Comparison of ENCODE assay signal across 1 cellular context in genomic region chrX:67780694-67781109, GRCh38.
TF ChIP-seq lines count a peak whose summit lies in the region.

No MANE protein-coding gene starts in this region.

TF ChIP-seq in K562, 482 proteins besides CTCF, POLR2A, EP300 and RAD21 (continued from another document):
- TF ChIP-seq JUND (IDR thresholded peaks at IDR 0.05; ENCODE audit: borderline replicate concordance, low read depth, low read length) (peak; percentile 20; the same call in 1 of the 2 replicates), JUND (tag; IDR thresholded peaks at IDR 0.05; ENCODE audit: borderline replicate concordance, low read depth, low read length) (no peak; the same call in 2 of the 3 replicates), SIRT6 (IDR thresholded peaks at IDR 0.05; ENCODE audit: low read depth, low read length) (no peak), CBFA2T2 (conservative IDR thresholded peaks at IDR 0.05) (peak; percentile 41; the same call in 1 of the 2 replicates), LEF1 (IDR thresholded peaks at IDR 0.05) (no peak), ARID1B (IDR thresholded peaks at IDR 0.05) (peak; percentile 71), TAL1 (IDR thresholded peaks at IDR 0.05) (peak; percentile 45; the same call in 1 of the 2 replicates), POLR3G (IDR thresholded peaks at IDR 0.05; ENCODE audit: extremely low read depth, insufficient read length, insufficient replicate concordance) (no peak), TCF3 (CRISPR knock-in tag; IDR thresholded peaks at IDR 0.05) (peak; percentile 59), CBFA2T3 (IDR thresholded peaks at IDR 0.05) (peak; percentile 76), FOSL1 (tag; conservative IDR thresholded peaks at IDR 0.05) (peak; percentile 72), HMBOX1 (IDR thresholded peaks at IDR 0.05) (peak; percentile 53; the same call in 1 of the 2 replicates), KLF1 (tag; IDR thresholded peaks at IDR 0.05) (no peak), NFYB (IDR thresholded peaks at IDR 0.05; ENCODE audit: extremely low read depth, insufficient read length) (no peak), CEBPG (CRISPR knock-in tag; IDR thresholded peaks at IDR 0.05) (no peak), CEBPG (tag; conservative IDR thresholded peaks at IDR 0.05 in 1 of 2, IDR thresholded peaks at IDR 0.05 in 1 of 2) (peak; percentile 9 to 55; a peak in 2 of 4 replicates), NCOR1 (IDR thresholded peaks at IDR 0.05) (peak; percentile 24; the same call in 1 of the 2 replicates), GABPA (tag; conservative IDR thresholded peaks at IDR 0.05; ENCODE audit: low read depth) (peak; percentile 51; the same call in 1 of the 2 replicates), KDM1A (IDR thresholded peaks at IDR 0.05) (peak; percentile 65 to 71; a peak in 3 of 4 replicates), NFIC (IDR thresholded peaks at IDR 0.05) (peak; percentile 77), STAT5A (IDR thresholded peaks at IDR 0.05; ENCODE audit: borderline replicate concordance, low read length) (peak; percentile 62; the same call in 1 of the 2 replicates), ATF3 (IDR thresholded peaks at IDR 0.05) (peak; percentile 37; the same call in 1 of the 2 replicates), ATF3 (CRISPR knock-in tag; conservative IDR thresholded peaks at IDR 0.05) (no peak)
